ENCODE assay signal across 8 cellular contexts in the genomic region with DNA sequence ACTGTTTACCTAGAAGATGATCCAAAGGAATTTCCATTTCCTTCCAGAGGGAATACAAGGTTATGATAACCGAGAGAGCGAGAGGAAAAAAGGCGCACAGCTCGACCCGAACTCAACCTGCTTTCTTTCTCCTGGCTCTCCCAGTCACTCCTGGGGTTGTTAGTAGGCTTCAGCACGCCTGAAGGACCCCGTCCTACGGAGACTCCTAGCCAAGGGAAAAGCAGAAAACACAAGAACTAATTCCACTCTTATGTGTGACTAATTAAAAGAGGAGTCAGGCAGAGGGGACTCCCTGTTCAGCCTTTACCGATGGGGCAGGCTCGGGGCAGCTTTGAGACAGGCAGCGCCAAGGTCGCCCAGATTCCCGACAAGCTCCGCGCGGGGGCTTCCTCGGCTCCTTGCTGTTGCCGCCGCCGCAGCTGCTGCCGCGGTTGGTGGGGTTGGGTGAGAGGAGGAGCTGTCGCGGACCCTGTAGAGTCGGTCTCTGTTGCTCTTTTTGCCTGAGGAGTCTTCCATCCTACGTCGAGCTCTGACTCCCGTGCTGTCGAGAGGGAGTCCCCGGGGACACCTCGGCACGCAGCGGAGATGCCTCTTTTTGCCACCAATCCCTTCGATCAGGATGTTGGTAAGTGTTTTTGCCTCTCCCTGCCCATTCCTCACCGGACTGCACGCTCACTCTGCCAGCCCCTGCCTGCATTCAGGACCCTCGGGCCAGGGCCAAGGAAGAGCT. TPM values are rescaled to one million over a fixed set of nuclear protein-coding genes. Genes with fewer than 3 reads are reported as not detected.
DNase-seq lines count a peak whose midpoint lies in the region; ATAC-seq, FAIRE-seq and TF ChIP-seq lines count a peak whose summit lies in the region.

A gene (plus strand): TSS at position 397 of the 730 bp plus-strand sequence. CDS start 189 bp downstream, at position 586.

- peak; percentile 85 for ATAC-seq in HG02973 (IDR thresholded peaks at IDR 0.05; ENCODE audit: unreplicated experiment)
- peak; percentile 96 for ATAC-seq in right cardiac atrium

- TF ChIP-seq CTCF in uterus (IDR thresholded peaks at IDR 0.05) = peak in 1 of 4 experiments; percentile 7

- H3K27ac ChIP-seq in right cardiac atrium (ENCODE audit: low read length) (peak within 1 kb of the TSS; percentile 94), uterus (peak within 1 kb of the TSS; percentile 92 to 98)

- under 1% methylated on average over 37 of the region's 37 CpGs for WGBS in right cardiac atrium

- TF ChIP-seq POLR2A in uterus (IDR thresholded peaks at IDR 0.05) = peak; percentile 29 to 46

- H3K27me3 ChIP-seq in right cardiac atrium (ENCODE audit: control insufficient read depth, insufficient read depth) = no peaks in the 10 kb centered on the region
- no peaks in the 10 kb centered on the region for H3K27me3 ChIP-seq in uterus

- DNase-seq in GM18507 (ENCODE audit: extremely low spot score, insufficient read length, low read depth) (peak; percentile 80), NCI-H1930 (lab: John Stamatoyannopoulos, UW) (peak; percentile 32 to 73), anterior cingulate cortex (lab: John Stamatoyannopoulos, UW) (peak; percentile 35 to 96 (median 85)), right cardiac atrium (peak; percentile 94 to 97 (median 97)), putamen (ENCODE audit: low spot score) (peak; percentile 87), uterus (peak; percentile 89 to 92)

- peak; percentile 93 for FAIRE-seq in GM18507 (lab: Jason Lieb, UNC)

- H3K4me1 ChIP-seq in right cardiac atrium (ENCODE audit: control insufficient read depth, insufficient read depth, low read length) = no peaks in the 10 kb centered on the region
- peaks cover 12 to 17% of the 10 kb centered on the region in 2 donors for H3K4me1 ChIP-seq in uterus

- peak within 1 kb of the TSS; percentile 85 for H3K4me3 ChIP-seq in right cardiac atrium (ENCODE audit: low read length)
- peak within 1 kb of the TSS; percentile 67 to 92 for H3K4me3 ChIP-seq in uterus

- intact Hi-C loops in T-helper 2 cell treated with Interferon-gamma antibody and Interleukin-4, amounts not matched to agents 100 ng/mL and 5 ng/mL, for 36 hours (cut with micrococcal nuclease) = loop anchor here (1.0 to 5.0 kb wide), 7 partner anchors 25 to 1015 kb away; a partner anchor contains a TSS
- intact Hi-C loops in right cardiac atrium (cut with DNase I) = no loop called here
- intact Hi-C loops in uterus (cut with DNase I; ENCODE audit: low total_unique reads) = no loop called here

- no peaks in the 10 kb centered on the region for H3K9me3 ChIP-seq in right cardiac atrium (ENCODE audit: control insufficient read depth, low read length)
- H3K9me3 ChIP-seq in uterus = no peaks in the 10 kb centered on the region

- no peaks in the 10 kb centered on the region for H3K36me3 ChIP-seq in uterus

RNA-seq across cellular contexts. Expression of the gene that starts here (rescaled TPM):
- 20.3 and 26.2 TPM in 2 replicates for total RNA-seq in T-helper 2 cell treated with Interferon-gamma antibody and Interleukin-4, amounts not matched to agents 100 ng/mL and 5 ng/mL, for 36 hours
- total RNA-seq in right cardiac atrium (10 to 100 TPM; 25.2 to 37.9 (median 35.5) TPM), uterus (10 to 100 TPM in 3 of 4 donors, 1 to 10 TPM in 1; 3.6 to 31.5 (median 19.9) TPM)
- polyA plus RNA-seq in right cardiac atrium = 16.8 TPM

Comparison
In these comparisons a context has a peak if more than half of its experiments do, and no peak if none do; other contexts are left out.
1. Peak in every context shown above with its lines: DNase-seq, ATAC-seq, H3K4me3 ChIP-seq and H3K27ac ChIP-seq.